Comparison of ENCODE assay signal across 1 cellular context in the genomic region with DNA sequence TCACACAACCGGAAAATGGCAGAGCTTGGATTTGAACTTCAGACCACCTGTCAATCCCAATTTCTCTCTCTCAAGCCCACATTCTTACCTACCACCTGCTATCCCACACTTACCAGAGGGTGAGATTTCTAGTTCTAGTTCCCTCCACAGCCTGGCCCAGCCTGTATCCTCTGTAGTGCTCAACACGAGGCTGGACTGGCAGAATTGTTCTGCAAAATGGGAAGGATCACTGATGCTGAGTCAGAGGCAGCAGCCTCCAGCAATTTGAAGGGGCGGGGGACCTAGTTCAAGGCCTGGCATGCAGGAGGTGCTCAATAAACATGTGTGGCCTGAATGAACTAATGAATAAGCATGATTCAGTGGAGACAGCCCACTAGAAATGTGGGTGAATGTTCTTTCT.
TF ChIP-seq lines count a peak whose summit lies in the region.

No MANE protein-coding gene starts in this region.

TF ChIP-seq in GM23338, 12 proteins besides CTCF, POLR2A, EP300 and RAD21 (continued from another document):
- TF ChIP-seq, protein P1, sequence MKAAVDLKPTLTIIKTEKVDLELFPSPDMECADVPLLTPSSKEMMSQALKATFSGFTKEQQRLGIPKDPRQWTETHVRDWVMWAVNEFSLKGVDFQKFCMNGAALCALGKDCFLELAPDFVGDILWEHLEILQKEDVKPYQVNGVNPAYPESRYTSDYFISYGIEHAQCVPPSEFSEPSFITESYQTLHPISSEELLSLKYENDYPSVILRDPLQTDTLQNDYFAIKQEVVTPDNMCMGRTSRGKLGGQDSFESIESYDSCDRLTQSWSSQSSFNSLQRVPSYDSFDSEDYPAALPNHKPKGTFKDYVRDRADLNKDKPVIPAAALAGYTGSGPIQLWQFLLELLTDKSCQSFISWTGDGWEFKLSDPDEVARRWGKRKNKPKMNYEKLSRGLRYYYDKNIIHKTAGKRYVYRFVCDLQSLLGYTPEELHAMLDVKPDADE (IDR thresholded peaks at IDR 0.05) = no peak
- no peak for TF ChIP-seq EZH2phosphoT487 (IDR thresholded peaks at IDR 0.05; ENCODE audit: unreplicated experiment)
- TF ChIP-seq, protein P2, sequence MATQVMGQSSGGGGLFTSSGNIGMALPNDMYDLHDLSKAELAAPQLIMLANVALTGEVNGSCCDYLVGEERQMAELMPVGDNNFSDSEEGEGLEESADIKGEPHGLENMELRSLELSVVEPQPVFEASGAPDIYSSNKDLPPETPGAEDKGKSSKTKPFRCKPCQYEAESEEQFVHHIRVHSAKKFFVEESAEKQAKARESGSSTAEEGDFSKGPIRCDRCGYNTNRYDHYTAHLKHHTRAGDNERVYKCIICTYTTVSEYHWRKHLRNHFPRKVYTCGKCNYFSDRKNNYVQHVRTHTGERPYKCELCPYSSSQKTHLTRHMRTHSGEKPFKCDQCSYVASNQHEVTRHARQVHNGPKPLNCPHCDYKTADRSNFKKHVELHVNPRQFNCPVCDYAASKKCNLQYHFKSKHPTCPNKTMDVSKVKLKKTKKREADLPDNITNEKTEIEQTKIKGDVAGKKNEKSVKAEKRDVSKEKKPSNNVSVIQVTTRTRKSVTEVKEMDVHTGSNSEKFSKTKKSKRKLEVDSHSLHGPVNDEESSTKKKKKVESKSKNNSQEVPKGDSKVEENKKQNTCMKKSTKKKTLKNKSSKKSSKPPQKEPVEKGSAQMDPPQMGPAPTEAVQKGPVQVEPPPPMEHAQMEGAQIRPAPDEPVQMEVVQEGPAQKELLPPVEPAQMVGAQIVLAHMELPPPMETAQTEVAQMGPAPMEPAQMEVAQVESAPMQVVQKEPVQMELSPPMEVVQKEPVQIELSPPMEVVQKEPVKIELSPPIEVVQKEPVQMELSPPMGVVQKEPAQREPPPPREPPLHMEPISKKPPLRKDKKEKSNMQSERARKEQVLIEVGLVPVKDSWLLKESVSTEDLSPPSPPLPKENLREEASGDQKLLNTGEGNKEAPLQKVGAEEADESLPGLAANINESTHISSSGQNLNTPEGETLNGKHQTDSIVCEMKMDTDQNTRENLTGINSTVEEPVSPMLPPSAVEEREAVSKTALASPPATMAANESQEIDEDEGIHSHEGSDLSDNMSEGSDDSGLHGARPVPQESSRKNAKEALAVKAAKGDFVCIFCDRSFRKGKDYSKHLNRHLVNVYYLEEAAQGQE (IDR thresholded peaks at IDR 0.05; ENCODE audit: unreplicated experiment) = no peak
- no peak for TF ChIP-seq CREB1 (CRISPR knock-in tag; IDR thresholded peaks at IDR 0.05; ENCODE audit: low read depth)
- no peak for TF ChIP-seq EZH2 (IDR thresholded peaks at IDR 0.05; ENCODE audit: low read depth, unreplicated experiment)
- TF ChIP-seq, protein P3, sequence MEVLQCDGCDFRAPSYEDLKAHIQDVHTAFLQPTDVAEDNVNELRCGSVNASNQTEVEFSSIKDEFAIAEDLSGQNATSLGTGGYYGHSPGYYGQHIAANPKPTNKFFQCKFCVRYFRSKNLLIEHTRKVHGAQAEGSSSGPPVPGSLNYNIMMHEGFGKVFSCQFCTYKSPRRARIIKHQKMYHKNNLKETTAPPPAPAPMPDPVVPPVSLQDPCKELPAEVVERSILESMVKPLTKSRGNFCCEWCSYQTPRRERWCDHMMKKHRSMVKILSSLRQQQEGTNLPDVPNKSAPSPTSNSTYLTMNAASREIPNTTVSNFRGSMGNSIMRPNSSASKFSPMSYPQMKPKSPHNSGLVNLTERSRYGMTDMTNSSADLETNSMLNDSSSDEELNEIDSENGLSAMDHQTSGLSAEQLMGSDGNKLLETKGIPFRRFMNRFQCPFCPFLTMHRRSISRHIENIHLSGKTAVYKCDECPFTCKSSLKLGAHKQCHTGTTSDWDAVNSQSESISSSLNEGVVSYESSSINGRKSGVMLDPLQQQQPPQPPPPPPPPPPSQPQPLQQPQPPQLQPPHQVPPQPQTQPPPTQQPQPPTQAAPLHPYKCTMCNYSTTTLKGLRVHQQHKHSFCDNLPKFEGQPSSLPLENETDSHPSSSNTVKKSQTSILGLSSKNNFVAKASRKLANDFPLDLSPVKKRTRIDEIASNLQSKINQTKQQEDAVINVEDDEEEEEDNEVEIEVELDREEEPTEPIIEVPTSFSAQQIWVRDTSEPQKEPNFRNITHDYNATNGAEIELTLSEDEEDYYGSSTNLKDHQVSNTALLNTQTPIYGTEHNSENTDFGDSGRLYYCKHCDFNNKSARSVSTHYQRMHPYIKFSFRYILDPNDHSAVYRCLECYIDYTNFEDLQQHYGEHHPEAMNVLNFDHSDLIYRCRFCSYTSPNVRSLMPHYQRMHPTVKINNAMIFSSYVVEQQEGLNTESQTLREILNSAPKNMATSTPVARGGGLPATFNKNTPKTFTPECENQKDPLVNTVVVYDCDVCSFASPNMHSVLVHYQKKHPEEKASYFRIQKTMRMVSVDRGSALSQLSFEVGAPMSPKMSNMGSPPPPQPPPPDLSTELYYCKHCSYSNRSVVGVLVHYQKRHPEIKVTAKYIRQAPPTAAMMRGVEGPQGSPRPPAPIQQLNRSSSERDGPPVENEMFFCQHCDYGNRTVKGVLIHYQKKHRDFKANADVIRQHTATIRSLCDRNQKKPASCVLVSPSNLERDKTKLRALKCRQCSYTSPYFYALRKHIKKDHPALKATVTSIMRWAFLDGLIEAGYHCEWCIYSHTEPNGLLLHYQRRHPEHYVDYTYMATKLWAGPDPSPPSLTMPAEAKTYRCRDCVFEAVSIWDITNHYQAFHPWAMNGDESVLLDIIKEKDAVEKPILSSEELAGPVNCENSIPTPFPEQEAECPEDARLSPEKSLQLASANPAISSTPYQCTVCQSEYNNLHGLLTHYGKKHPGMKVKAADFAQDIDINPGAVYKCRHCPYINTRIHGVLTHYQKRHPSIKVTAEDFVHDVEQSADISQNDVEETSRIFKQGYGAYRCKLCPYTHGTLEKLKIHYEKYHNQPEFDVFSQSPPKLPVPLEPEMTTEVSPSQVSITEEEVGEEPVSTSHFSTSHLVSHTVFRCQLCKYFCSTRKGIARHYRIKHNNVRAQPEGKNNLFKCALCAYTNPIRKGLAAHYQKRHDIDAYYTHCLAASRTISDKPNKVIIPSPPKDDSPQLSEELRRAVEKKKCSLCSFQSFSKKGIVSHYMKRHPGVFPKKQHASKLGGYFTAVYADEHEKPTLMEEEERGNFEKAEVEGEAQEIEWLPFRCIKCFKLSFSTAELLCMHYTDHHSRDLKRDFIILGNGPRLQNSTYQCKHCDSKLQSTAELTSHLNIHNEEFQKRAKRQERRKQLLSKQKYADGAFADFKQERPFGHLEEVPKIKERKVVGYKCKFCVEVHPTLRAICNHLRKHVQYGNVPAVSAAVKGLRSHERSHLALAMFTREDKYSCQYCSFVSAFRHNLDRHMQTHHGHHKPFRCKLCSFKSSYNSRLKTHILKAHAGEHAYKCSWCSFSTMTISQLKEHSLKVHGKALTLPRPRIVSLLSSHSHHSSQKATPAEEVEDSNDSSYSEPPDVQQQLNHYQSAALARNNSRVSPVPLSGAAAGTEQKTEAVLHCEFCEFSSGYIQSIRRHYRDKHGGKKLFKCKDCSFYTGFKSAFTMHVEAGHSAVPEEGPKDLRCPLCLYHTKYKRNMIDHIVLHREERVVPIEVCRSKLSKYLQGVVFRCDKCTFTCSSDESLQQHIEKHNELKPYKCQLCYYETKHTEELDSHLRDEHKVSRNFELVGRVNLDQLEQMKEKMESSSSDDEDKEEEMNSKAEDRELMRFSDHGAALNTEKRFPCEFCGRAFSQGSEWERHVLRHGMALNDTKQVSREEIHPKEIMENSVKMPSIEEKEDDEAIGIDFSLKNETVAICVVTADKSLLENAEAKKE (CRISPR knock-in tag; IDR thresholded peaks at IDR 0.05) = no peak
- TF ChIP-seq POLR2AphosphoS5 (IDR thresholded peaks at IDR 0.05; ENCODE audit: low read depth) = no peak
- no peak for TF ChIP-seq NANOG (IDR thresholded peaks at IDR 0.05; ENCODE audit: borderline replicate concordance)
- no peak for TF ChIP-seq STAT1 (IDR thresholded peaks at IDR 0.05; ENCODE audit: unreplicated experiment)
- no peak for TF ChIP-seq JUNB (IDR thresholded peaks at IDR 0.05; ENCODE audit: unreplicated experiment)
- no peak for TF ChIP-seq ZNF114 (CRISPR knock-in tag; IDR thresholded peaks at IDR 0.05)
